ENCODE assay signal across 9 cellular contexts in the genomic region with DNA sequence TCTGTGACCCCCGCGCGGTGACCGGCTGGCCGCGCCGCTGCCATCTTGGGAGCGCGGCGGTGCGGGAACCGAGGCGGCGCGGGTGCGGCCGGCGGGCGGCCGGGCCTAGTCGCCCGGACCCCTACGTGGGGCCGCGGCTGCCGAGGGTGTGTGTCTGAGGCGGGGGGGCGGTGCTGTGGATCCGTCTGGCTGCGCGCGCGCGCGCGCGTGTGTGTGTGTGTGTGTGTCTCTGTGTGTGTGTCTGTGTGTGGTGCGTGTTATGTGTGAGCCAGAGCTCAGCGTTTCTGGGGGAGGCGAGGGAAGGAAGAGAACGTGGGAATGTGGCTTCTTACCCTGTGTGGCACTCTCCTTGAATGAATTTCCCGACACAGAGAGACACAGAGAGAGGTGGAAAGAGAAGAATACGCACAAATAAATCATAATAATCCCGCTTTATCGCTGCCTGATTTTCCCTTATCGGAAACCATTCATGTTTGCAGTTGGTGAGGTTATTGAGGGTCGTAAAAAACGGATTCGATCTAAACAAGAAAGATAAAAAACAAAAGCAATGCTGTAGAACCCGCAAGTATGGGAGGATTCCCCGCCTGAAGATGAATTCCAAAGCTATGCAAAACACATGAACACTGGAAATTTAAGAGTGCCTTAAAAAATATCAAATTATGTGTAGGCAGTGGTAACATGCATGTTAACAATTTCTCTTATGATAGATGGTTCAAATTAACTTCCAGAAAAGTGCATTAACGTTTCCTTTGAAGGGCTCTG. TPM values are rescaled to one million over a fixed set of nuclear protein-coding genes. Genes with fewer than 3 reads are reported as not detected.
A peak's percentile ranks its signal among the peaks of the same experiment; 100 is the strongest.
DNase-seq lines count a peak whose midpoint lies in the region; ATAC-seq and TF ChIP-seq lines count a peak whose summit lies in the region.
"Had no signal": no experiment of that assay in that cellular context is flagged by ENCODE, and none has a peak within 500 bp of the region (broad histone marks: within the 10 kb centered on the region; RNA-seq: fewer than 3 reads in every experiment).

No MANE protein-coding gene starts in this region.

- POLR2A ChIA-PET in MCF 10A (lab: Yijun Ruan, JAX), result no interaction called here

- H3K9me3 ChIP-seq in stomach smooth muscle (ENCODE audit: control insufficient read depth in 2 of 2, low read length in 2 of 2), result no peaks in the 10 kb centered on the region

- H3K4me3 Mint-ChIP-seq in activated CD8-positive, alpha-beta memory T cell treated with anti-CD3 and anti-CD28 coated beads, Interleukin-2, amount 10 ng/mL, durations not matched to agents 7 days and 5 days, result peak overlapping the region; percentile 16
- H3K4me3 Mint-ChIP-seq in MCF 10A (ENCODE audit: unreplicated experiment), result no peak overlapping the region

- H3K27ac ChIP-seq in layer of hippocampus (ENCODE audit: low read depth, low read length) (peak overlapping the region; percentile 83), stomach smooth muscle (ENCODE audit: low read length) (peak overlapping the region; percentile 64)

- H3K4me1 Mint-ChIP-seq in activated CD8-positive, alpha-beta memory T cell treated with anti-CD3 and anti-CD28 coated beads, Interleukin-2, amount 10 ng/mL, durations not matched to agents 7 days and 5 days, result peaks cover 22% of the 10 kb centered on the region
- peaks cover 5% of the 10 kb centered on the region for H3K4me1 Mint-ChIP-seq in MCF 10A (ENCODE audit: insufficient read depth, unreplicated experiment)

- peaks cover 17% of the 10 kb centered on the region for H3K4me1 ChIP-seq in stomach smooth muscle (ENCODE audit: control insufficient read depth, insufficient read depth, low read length)

- no peak for TF ChIP-seq CTCF in MCF 10A (IDR thresholded peaks at IDR 0.05; ENCODE audit: unreplicated experiment)

- intact Hi-C loops in MCF 10A (cut with micrococcal nuclease), result loop anchor here (10.0 kb wide), 1 partner anchor 154 kb away; no protein-coding TSS in a partner anchor

- peaks cover 83% of the 10 kb centered on the region for H3K27me3 Mint-ChIP-seq in activated CD8-positive, alpha-beta memory T cell treated with anti-CD3 and anti-CD28 coated beads, Interleukin-2, amount 10 ng/mL, durations not matched to agents 7 days and 5 days
- no peaks in the 10 kb centered on the region for H3K27me3 Mint-ChIP-seq in MCF 10A (ENCODE audit: insufficient read depth, unreplicated experiment)

- no peak for DNase-seq in activated CD8-positive, alpha-beta memory T cell treated with anti-CD3 and anti-CD28 coated beads, Interleukin-2, amount 10 ng/mL, durations not matched to agents 7 days and 5 days
- no peak for DNase-seq in activated CD8-positive, alpha-beta memory T cell treated with anti-CD3 and anti-CD28 coated beads for 24 hours
- DNase-seq in MCF 10A (ENCODE audit: unreplicated experiment) (no peak), iPS-NIHi11 (ENCODE audit: low spot score) (no peak), 8988T (no peak)
- DNase-seq: stimulated activated naive CD4-positive, alpha-beta T cell had no signal

- peaks cover 4 to 10% of the 10 kb centered on the region in 2 donors for H3K36me3 ChIP-seq in stomach smooth muscle (ENCODE audit: control insufficient read depth in 2 of 2, insufficient read depth in 2 of 2, low read length in 2 of 2)

- ATAC-seq in activated CD8-positive, alpha-beta memory T cell treated with anti-CD3 and anti-CD28 coated beads, Interleukin-2, amount 10 ng/mL, durations not matched to agents 7 days and 5 days, result no peak
- ATAC-seq in GM18861 (IDR thresholded peaks at IDR 0.05; ENCODE audit: unreplicated experiment), result no peak

- no TSS peak for BruUV-seq in MCF 10A (replicated peaks; lab: Mats Ljungman, UMichigan)

- peaks cover 11% of the 10 kb centered on the region for H3K36me3 Mint-ChIP-seq in activated CD8-positive, alpha-beta memory T cell treated with anti-CD3 and anti-CD28 coated beads, Interleukin-2, amount 10 ng/mL, durations not matched to agents 7 days and 5 days
- no peaks in the 10 kb centered on the region for H3K36me3 Mint-ChIP-seq in MCF 10A (ENCODE audit: insufficient read depth, unreplicated experiment)

- peak overlapping the region; percentile 61 for H3K27ac Mint-ChIP-seq in activated CD8-positive, alpha-beta memory T cell treated with anti-CD3 and anti-CD28 coated beads, Interleukin-2, amount 10 ng/mL, durations not matched to agents 7 days and 5 days
- peak overlapping the region; percentile 59 for H3K27ac Mint-ChIP-seq in MCF 10A (ENCODE audit: low read depth, unreplicated experiment)

- peak overlapping the region in 1 of 2 donors; percentile 99 for H3K4me3 ChIP-seq in stomach smooth muscle (ENCODE audit: low read length in 2 of 2)

- peak overlapping the region in 1 of 2 donors; percentile 51 for H3K9ac ChIP-seq in stomach smooth muscle (ENCODE audit: low read length in 2 of 2)

- CTCF ChIA-PET in activated CD8-positive, alpha-beta memory T cell treated with anti-CD3 and anti-CD28 coated beads, Interleukin-2, amount 10 ng/mL, durations not matched to agents 7 days and 5 days (lab: Charles Lee), result interaction anchor here (1.3 to 2.7 kb wide), 2 partner anchors 13 to 19 kb away, joined by 3 to 11 read pairs; no protein-coding TSS in a partner anchor
- CTCF ChIA-PET in MCF 10A (lab: Yijun Ruan, JAX), result interaction anchor here (0.6 to 1.2 kb wide), 2 partner anchors 11 to 12 kb away, joined by 3 read pairs; no protein-coding TSS in a partner anchor

- H3K27me3 ChIP-seq in layer of hippocampus (ENCODE audit: control insufficient read depth, insufficient read depth, low read length) (peaks cover 7% of the 10 kb centered on the region), stomach smooth muscle (ENCODE audit: control insufficient read depth in 1 of 2, insufficient read depth in 2 of 2, low read length in 2 of 2) (peaks cover 0 to 4% of the 10 kb centered on the region in 2 donors)

- no peaks in the 10 kb centered on the region for H3K9me3 Mint-ChIP-seq in activated CD8-positive, alpha-beta memory T cell treated with anti-CD3 and anti-CD28 coated beads, Interleukin-2, amount 10 ng/mL, durations not matched to agents 7 days and 5 days (ENCODE audit: low read depth)
- no peaks in the 10 kb centered on the region for H3K9me3 Mint-ChIP-seq in MCF 10A (ENCODE audit: unreplicated experiment)

RNA-seq across cellular contexts. Expression of a gene that starts 5.7 kb away (rescaled TPM):
- total RNA-seq in activated CD8-positive, alpha-beta memory T cell treated with anti-CD3 and anti-CD28 coated beads, Interleukin-2, amount 10 ng/mL, durations not matched to agents 7 days and 5 days, result not detected
- total RNA-seq in MCF 10A (2022), result 1.4 and 1.7 TPM in 2 replicates

RNA-seq across cellular contexts. Expression of a gene that starts 7.7 kb away (rescaled TPM):
- total RNA-seq in activated CD8-positive, alpha-beta memory T cell treated with anti-CD3 and anti-CD28 coated beads, Interleukin-2, amount 10 ng/mL, durations not matched to agents 7 days and 5 days, result not detected
- total RNA-seq in MCF 10A (2022), result 3.2 and 4.6 TPM in 2 replicates
